In genomic region chr12:71671311-71671710, GRCh38 we compare ENCODE assay signal across 18 cellular contexts.
"Had no signal": no experiment of that assay in that cellular context is flagged by ENCODE, and none has a peak within 500 bp of the region (broad histone marks: within the 10 kb centered on the region; RNA-seq: fewer than 3 reads in every experiment).

No MANE protein-coding gene starts in this region.

- H3K27ac Mint-ChIP-seq: immature natural killer cell, memory B cell, nephron had no signal

- H3K27me3 Mint-ChIP-seq: memory B cell, naive B cell had no signal

- H3K4me3 Mint-ChIP-seq: immature natural killer cell, memory B cell, nephron had no signal

- ATAC-seq: gastrocnemius medialis, lower lobe of right lung had no signal

- H3K9me3 Mint-ChIP-seq: immature natural killer cell, memory B cell, naive B cell, nephron had no signal

- H3K9me3 ChIP-seq: esophagus muscularis mucosa, gastrocnemius medialis, left ventricle myocardium inferior, lower lobe of right lung, sigmoid colon had no signal

- H3K36me3 ChIP-seq: esophagus muscularis mucosa, gastrocnemius medialis, left ventricle myocardium inferior, lower lobe of right lung, sigmoid colon had no signal

- H3K27ac ChIP-seq: epithelial cell of prostate, esophagus muscularis mucosa, gastrocnemius medialis, left ventricle myocardium inferior, lower lobe of right lung, sigmoid colon, skin epidermis had no signal

- H3K4me1 ChIP-seq: esophagus muscularis mucosa, gastrocnemius medialis, left ventricle myocardium inferior, sigmoid colon had no signal

- H3K4me3 ChIP-seq: esophagus muscularis mucosa, gastrocnemius medialis, left ventricle myocardium inferior, lower lobe of right lung, sigmoid colon, skin epidermis had no signal

- DNase-seq: effector memory CD4-positive, alpha-beta T cell; gastrocnemius medialis; glutamatergic neuron; immature natural killer cell; left ventricle myocardium inferior; lower lobe of right lung; midbrain; naive B cell; occipital lobe; sigmoid colon; stimulated activated CD4-positive, alpha-beta T cell treated with anti-CD3 and anti-CD28 coated beads, Interleukin-2, amount 100 ng/mL, for 24 hours; stimulated activated naive CD4-positive, alpha-beta T cell; trophoblast cell had no signal

- H3K27me3 ChIP-seq: esophagus muscularis mucosa, gastrocnemius medialis, sigmoid colon had no signal
